Comparison of ENCODE assay signal across 8 cellular contexts in genomic region chr13:89695343-89696257, GRCh38.
DNase-seq lines count a peak whose midpoint lies in the region; ATAC-seq and TF ChIP-seq lines count a peak whose summit lies in the region.

No MANE protein-coding gene starts in this region.

- 2% methylated on average over 4 of the region's 4 CpGs for WGBS in right lobe of liver (ENCODE audit: insufficient coverage, low coverage, low lambda C conversion rate, missing lambda C conversion rate)

- H3K27me3 ChIP-seq in brain microvascular endothelial cell (replicated peaks): no peaks in the 10 kb centered on the region
- H3K27me3 ChIP-seq in right lobe of liver: no peaks in the 10 kb centered on the region

- intact Hi-C loops in right lobe of liver (cut with DNase I): no loop called here

- peak; percentile 76 for TF ChIP-seq CTCF in brain microvascular endothelial cell (IDR thresholded peaks at IDR 0.05; ENCODE audit: low read depth, low read length, missing control alignments)
- peak; percentile 62 to 92 (median 78) for TF ChIP-seq CTCF in right lobe of liver (IDR thresholded peaks at IDR 0.05)

- ATAC-seq in GM18868 (IDR thresholded peaks at IDR 0.05; ENCODE audit: unreplicated experiment): peak; percentile 81
- peak; percentile 86 to 94 (median 90) for ATAC-seq in right lobe of liver

- H3K27ac ChIP-seq in brain microvascular endothelial cell (no peak overlapping the region), right lobe of liver (no peak overlapping the region)

- H3K36me3 ChIP-seq in brain microvascular endothelial cell (replicated peaks) (no peaks in the 10 kb centered on the region), right lobe of liver (no peaks in the 10 kb centered on the region)

- H3K9me3 ChIP-seq in right lobe of liver: no peaks in the 10 kb centered on the region

- no peaks in the 10 kb centered on the region for H3K4me1 ChIP-seq in right lobe of liver

- in situ Hi-C loops in ACHN (cut with HindIII; ENCODE audit: low pct_ligation_motif_present, low pct_unique_long_range_greater_than_20kb, low sequenced_read_pairs): no loop called here
- in situ Hi-C loops in brain microvascular endothelial cell (cut with HindIII; ENCODE audit: low pct_ligation_motif_present, low sequenced_read_pairs): no loop called here

- DNase-seq in ACHN (peak; percentile 62), NCI-H510A (lab: John Stamatoyannopoulos, UW) (peak; percentile 32), brain microvascular endothelial cell (peak; percentile 5), right lobe of liver (no peak), NCI-H2196 treated with DMSO at 0.1 percent for 48 hours (lab: John Stamatoyannopoulos, UW; ENCODE audit: unreplicated experiment) (no peak), UCSD-AML1 (lab: John Stamatoyannopoulos, UW; ENCODE audit: unreplicated experiment) (no peak), epidermal melanocyte (ENCODE audit: insufficient read length, low spot score) (no peak)

- TF ChIP-seq POLR2A in right lobe of liver (IDR thresholded peaks at IDR 0.05): no peak

- H3K4me3 ChIP-seq in brain microvascular endothelial cell (ENCODE audit: low read depth, low read length): no peak overlapping the region
- no peak overlapping the region for H3K4me3 ChIP-seq in right lobe of liver

Comparison
In these comparisons a context has a peak if more than half of its experiments do, and no peak if none do; other contexts are left out.
1. DNase-seq: peak in ACHN (single experiment), NCI-H510A (single experiment) and brain microvascular endothelial cell (single experiment); none in right lobe of liver (0 of 3), NCI-H2196 treated with DMSO at 0.1 percent for 48 hours (single experiment), UCSD-AML1 (single experiment) and epidermal melanocyte (single experiment).